24 cellular contexts compared by ENCODE assay signal in the genomic region with DNA sequence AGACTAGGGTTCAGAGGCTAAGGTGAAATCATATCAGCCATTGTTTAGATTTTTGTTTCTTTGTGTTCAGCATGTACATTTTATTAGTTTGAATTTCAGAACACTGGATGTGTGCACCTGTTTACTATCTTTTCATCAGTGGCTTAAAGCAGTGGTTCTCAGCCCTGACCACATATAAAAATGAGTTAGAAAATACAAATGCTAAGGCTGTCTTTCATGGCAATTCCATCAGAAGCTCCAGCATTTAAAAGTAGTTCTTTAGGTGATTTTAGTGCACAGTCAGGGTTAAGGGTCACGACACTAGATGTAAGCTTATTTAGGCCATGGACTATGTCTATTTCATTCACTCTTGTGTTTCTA.
"Had no signal": no experiment of that assay in that cellular context is flagged by ENCODE, and none has a peak within 500 bp of the region (broad histone marks: within the 10 kb centered on the region; RNA-seq: fewer than 3 reads in every experiment).

No MANE protein-coding gene starts in this region.

- H3K4me3 ChIP-seq: esophagus muscularis mucosa, gastroesophageal sphincter, heart right ventricle, left lung, mucosa of descending colon, prostate gland, right atrium auricular region, stomach, thyroid gland, vagina had no signal

- H3K27ac ChIP-seq: esophagus muscularis mucosa, foreskin keratinocyte, gastroesophageal sphincter, heart right ventricle, left lung, parathyroid adenoma, prostate gland, right atrium auricular region, stomach, thyroid gland, vagina had no signal

- H2AFZ ChIP-seq: parathyroid adenoma had no signal

- H3K27me3 ChIP-seq: esophagus muscularis mucosa, gastroesophageal sphincter, heart right ventricle, left lung, right atrium auricular region, stomach, thyroid gland, vagina had no signal

- H3K36me3 ChIP-seq: esophagus muscularis mucosa, gastroesophageal sphincter, heart right ventricle, left lung, prostate gland, right atrium auricular region, stomach, thyroid gland, vagina had no signal

- H3K79me2 ChIP-seq: parathyroid adenoma had no signal

- ATAC-seq: foreskin keratinocyte; gastroesophageal sphincter; heart right ventricle; left cardiac atrium; left lung; mucosa of descending colon; sciatic nerve; stimulated activated effector memory CD8-positive, alpha-beta T cell treated with anti-CD3 and anti-CD28 coated beads, Interleukin-12 subunit alpha, Interleukin-12 subunit beta, amount 100 ng/mL, for 72 hours had no signal

- H3K9me3 ChIP-seq: esophagus muscularis mucosa, gastroesophageal sphincter, heart right ventricle, left lung, mucosa of descending colon, prostate gland, right atrium auricular region, stomach, thyroid gland, vagina had no signal

- FAIRE-seq: endothelial cell of umbilical vein, islet of Langerhans had no signal

- DNase-seq: effector memory CD4-positive, alpha-beta T cell; foreskin keratinocyte; heart right ventricle; hippocampal formation; left cardiac atrium; left lung; mesenchymal stem cell; mucosa of descending colon; naive B cell; stimulated activated CD4-positive, alpha-beta T cell treated with anti-CD3 and anti-CD28 coated beads, Interleukin-2, amount 100 ng/mL, for 24 hours; stimulated activated CD4-positive, alpha-beta T cell treated with anti-CD3 and anti-CD28 coated beads, Interleukin-4, amount 100 ng/mL, for 24 hours; stimulated activated naive CD4-positive, alpha-beta T cell treated with Interleukin-2 at 50 U/mL for 16 hours; stomach; thyroid gland had no signal

- H3K4me1 ChIP-seq: esophagus muscularis mucosa, foreskin keratinocyte, gastroesophageal sphincter, heart right ventricle, left lung, parathyroid adenoma, prostate gland, right atrium auricular region, stomach, thyroid gland, vagina had no signal

- H3K9ac ChIP-seq: parathyroid adenoma had no signal
